Comparison of ENCODE assay signal across 32 cellular contexts in the genomic region with DNA sequence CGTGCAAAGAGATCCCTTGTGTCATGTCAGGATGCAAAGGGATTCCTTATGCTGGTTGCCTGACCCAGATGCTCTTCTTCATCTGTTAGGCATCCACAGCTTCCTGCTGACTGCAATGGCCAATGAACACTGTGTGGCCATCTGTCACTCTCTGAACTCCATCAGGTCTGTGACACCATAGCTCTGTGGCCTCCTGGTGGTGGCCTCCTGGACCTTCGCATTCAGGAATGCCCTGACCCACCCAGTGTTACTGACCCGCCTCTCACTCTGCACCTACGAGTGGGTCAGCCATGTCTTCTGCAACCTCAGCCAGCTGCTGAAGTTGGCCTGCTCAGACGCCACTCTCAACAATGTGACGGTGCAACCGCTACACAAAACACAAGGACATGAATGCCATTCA.
"Had no signal": no experiment of that assay in that cellular context is flagged by ENCODE, and none has a peak within 500 bp of the region (broad histone marks: within the 10 kb centered on the region; RNA-seq: fewer than 3 reads in every experiment).

No MANE protein-coding gene starts in this region.

- H3K4me1 ChIP-seq: Peyer's patch, SJSA1 had no signal

- FAIRE-seq: TTC549 had no signal

- H3K36me3 ChIP-seq: brain microvascular endothelial cell, cardiac muscle cell, Peyer's patch, SJSA1 had no signal

- H3K4me2 ChIP-seq: KMS-11, SK-N-SH had no signal

- H3K4me3 Mint-ChIP-seq: activated CD4-positive, alpha-beta T cell treated with anti-CD3 and anti-CD28 coated beads for 36 hours; activated CD4-positive, alpha-beta T cell treated with anti-CD3 and anti-CD28 coated beads, Interleukin-2, amount 10 ng/mL, durations not matched to agents 7 days and 5 days; activated CD8-positive, alpha-beta T cell treated with anti-CD3 and anti-CD28 coated beads, Interleukin-2, amount 10 ng/mL, durations not matched to agents 7 days and 5 days; activated naive CD4-positive, alpha-beta T cell treated with anti-CD3 and anti-CD28 coated beads for 36 hours; activated T-cell treated with anti-CD3 and anti-CD28 coated beads, Interleukin-2, amount 50 U/mL, for 4 hours; activated T-helper 1 cell treated with anti-CD3 and anti-CD28 coated beads, Interleukin-12 subunit alpha, Interleukin-12 subunit beta, Interleukin-2, Interleukin-4 antibody, amounts not matched to agents 30 ng/mL and 10 ng/mL and 1 ng/mL, durations not matched to agents 14 hours and 24 hours and 36 hours; T-helper 1 cell treated with Interleukin-12 subunit alpha and Interleukin-12 subunit beta and Interleukin-4 antibody, amounts not matched to agents 30 μg/mL and 1 μg/mL, for 36 hours; T-helper 2 cell treated with Interferon-gamma antibody and Interleukin-4, amounts not matched to agents 5 μg/mL and 100 μg/mL, for 36 hours; WTC11 had no signal

- H3K4me3 ChIP-seq: cardiac muscle cell, Peyer's patch, SJSA1 had no signal

- H3K4me1 Mint-ChIP-seq: WTC11 had no signal

- ATAC-seq: PC-3 had no signal

- H3K9me3 ChIP-seq: Peyer's patch had no signal

- H3K9ac ChIP-seq: KMS-11, SK-N-SH had no signal

- H3K27me3 Mint-ChIP-seq: activated CD4-positive, alpha-beta T cell treated with anti-CD3 and anti-CD28 coated beads for 36 hours had no signal

- H3K27ac ChIP-seq: brain microvascular endothelial cell, cardiac muscle cell, KMS-11, Peyer's patch, SJSA1 had no signal

- H3K27me3 ChIP-seq: brain microvascular endothelial cell, cardiac muscle cell, Peyer's patch, SJSA1 had no signal

- DNase-seq: activated CD4-positive, alpha-beta T cell treated with anti-CD3 and anti-CD28 coated beads for 36 hours; activated CD4-positive, alpha-beta T cell treated with anti-CD3 and anti-CD28 coated beads, Interleukin-2, amount 10 ng/mL, durations not matched to agents 7 days and 5 days; activated CD4-positive, alpha-beta T cell treated with anti-CD3 and anti-CD28 coated beads, Interleukin-2, amount 50 U/mL, for 48 hours; activated CD8-positive, alpha-beta T cell treated with anti-CD3 and anti-CD28 coated beads, Interleukin-2, amount 10 ng/mL, durations not matched to agents 7 days and 5 days; activated gamma-delta T cell treated with Interleukin-2 at 50 U/mL for 16 hours; activated naive CD4-positive, alpha-beta T cell treated with anti-CD3 and anti-CD28 coated beads for 36 hours; activated T-cell treated with anti-CD3 and anti-CD28 coated beads for 4 hours; activated T-cell treated with anti-CD3 and anti-CD28 coated beads, Interleukin-2, amount 50 U/mL, for 4 hours; amniotic stem cell; brain microvascular endothelial cell; NCI-H1105; NCI-H1417 treated with DMSO at 0.1 percent for 48 hours; NCI-H187 treated with DMSO at 0.1 percent for 48 hours; NCI-H2171; NCI-H510A; NCI-H526; NCI-H748 treated with DMSO at 0.1 percent for 48 hours; NK-92 treated with Interleukin-12 subunit alpha and Interleukin-12 subunit beta, amount 100 ng/mL, for 24 hours; PC-3; Peyer's patch; RPMI8226; SHP77 treated with DMSO at 0.1 percent for 48 hours; SK-N-SH had no signal

- H3K27ac Mint-ChIP-seq: activated CD4-positive, alpha-beta T cell treated with anti-CD3 and anti-CD28 coated beads for 36 hours; activated CD4-positive, alpha-beta T cell treated with anti-CD3 and anti-CD28 coated beads, Interleukin-2, amount 10 ng/mL, durations not matched to agents 7 days and 5 days; activated CD8-positive, alpha-beta T cell treated with anti-CD3 and anti-CD28 coated beads, Interleukin-2, amount 10 ng/mL, durations not matched to agents 7 days and 5 days; activated naive CD4-positive, alpha-beta T cell treated with anti-CD3 and anti-CD28 coated beads for 36 hours; activated naive CD4-positive, alpha-beta T cell treated with anti-CD3 and anti-CD28 coated beads, Interleukin-2, amount 50 U/mL, for 72 hours; activated T-helper 1 cell treated with anti-CD3 and anti-CD28 coated beads, Interleukin-12 subunit alpha, Interleukin-12 subunit beta, Interleukin-2, Interleukin-4 antibody, amounts not matched to agents 30 ng/mL and 10 ng/mL and 1 ng/mL, durations not matched to agents 14 hours and 24 hours and 36 hours; T-helper 1 cell treated with Interleukin-12 subunit alpha and Interleukin-12 subunit beta and Interleukin-4 antibody, amounts not matched to agents 30 μg/mL and 1 μg/mL, for 36 hours; T-helper 2 cell treated with Interferon-gamma antibody and Interleukin-4, amounts not matched to agents 5 μg/mL and 100 μg/mL, for 36 hours; WTC11 had no signal
